12 cellular contexts compared by ENCODE assay signal in the genomic region with DNA sequence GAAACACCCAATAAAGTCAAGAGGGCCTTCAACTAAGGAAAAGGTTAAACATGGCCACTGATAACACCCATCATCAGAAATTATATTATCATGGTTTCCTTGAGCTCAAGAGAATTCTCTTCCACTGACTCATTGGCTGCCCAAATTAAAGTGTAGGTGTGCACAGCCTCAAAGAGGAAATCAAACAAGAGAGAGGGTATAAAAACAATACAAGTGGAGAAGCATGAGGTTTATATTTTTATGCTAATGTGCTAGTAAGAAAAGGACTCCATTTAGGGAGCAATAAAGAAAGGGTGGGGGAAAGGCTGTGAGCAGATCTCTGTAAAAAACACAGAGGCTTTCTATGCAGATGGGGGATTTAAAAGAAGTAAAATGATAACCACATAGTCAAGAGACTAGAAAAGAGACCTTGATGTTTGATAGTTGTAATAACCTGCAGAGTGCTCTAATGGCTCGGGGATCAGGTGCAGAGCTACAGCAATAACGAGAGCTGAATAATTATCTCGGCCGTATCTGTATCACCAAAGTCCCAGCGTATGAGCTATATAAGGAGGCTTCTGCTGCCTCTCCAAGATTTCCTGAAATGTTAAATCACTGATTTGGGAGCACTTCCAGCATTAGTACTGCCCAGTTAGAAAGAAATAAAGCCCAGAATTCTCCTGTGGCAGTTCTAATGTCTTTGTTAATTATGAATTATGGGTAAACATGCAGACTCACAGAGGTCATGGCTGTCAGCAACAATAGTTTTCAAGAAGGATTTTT.
DNase-seq lines count a peak whose midpoint lies in the region; ATAC-seq, FAIRE-seq and TF ChIP-seq lines count a peak whose summit lies in the region.
"Had no signal": no experiment of that assay in that cellular context is flagged by ENCODE, and none has a peak within 500 bp of the region (broad histone marks: within the 10 kb centered on the region; RNA-seq: fewer than 3 reads in every experiment).

No MANE protein-coding gene starts in this region.

- 6% methylated on average over 5 of the region's 5 CpGs for WGBS in K562 (ENCODE audit: insufficient coverage, low coverage, missing lambda C conversion rate)

- H3K9me3 ChIP-seq in K562 (replicated peaks; ENCODE audit: control insufficient read depth, insufficient read depth, low read depth, low read length) (no peaks in the 10 kb centered on the region), vagina (no peaks in the 10 kb centered on the region)

- H3K79me2 ChIP-seq in K562 (ENCODE audit: control insufficient read depth, insufficient read depth, low read length): no peaks in the 10 kb centered on the region

- H3K4me1 ChIP-seq in K562 (replicated peaks in 1 of 2; ENCODE audit: control insufficient read depth in 2 of 2, insufficient read depth in 2 of 2, low read length in 2 of 2) (no peaks in the 10 kb centered on the region), vagina (no peaks in the 10 kb centered on the region)

- peaks cover 10% of the 10 kb centered on the region for H3K36me3 Mint-ChIP-seq in IgD-negative memory B cell
- H3K36me3 Mint-ChIP-seq: activated naive CD8-positive, alpha-beta T cell had no signal

- H3K4me1 Mint-ChIP-seq in IgD-negative memory B cell: peaks cover 13 to 23% (median 13%) of the 10 kb centered on the region in 3 donors

- TF ChIP-seq CTCF in K562 (IDR thresholded peaks at IDR 0.05 in 2 of 3, conservative IDR thresholded peaks at IDR 0.05 in 1 of 3; ENCODE audit: insufficient read depth in 2 of 3, low read depth in 1 of 3, low read length in 3 of 3): no peak
- TF ChIP-seq CTCF in retinal pigment epithelial cell (conservative IDR thresholded peaks at IDR 0.05; ENCODE audit: low read depth, low read length): no peak
- TF ChIP-seq CTCF in vagina (IDR thresholded peaks at IDR 0.05): no peak

- TF ChIP-seq EP300 in K562 (IDR thresholded peaks at IDR 0.05; ENCODE audit: low read length): no peak

- H3K27me3 ChIP-seq in K562 (ENCODE audit: control insufficient read depth in 2 of 2, insufficient read depth in 2 of 2, low read length in 2 of 2): no peaks in the 10 kb centered on the region
- no peaks in the 10 kb centered on the region for H3K27me3 ChIP-seq in vagina

- ATAC-seq in K562: no peak
- ATAC-seq in HG02759 (IDR thresholded peaks at IDR 0.05; ENCODE audit: unreplicated experiment): no peak

- H3K4me3 ChIP-seq in K562 (no peak overlapping the region), retinal pigment epithelial cell (ENCODE audit: low read length) (peak overlapping the region; percentile 23), vagina (no peak overlapping the region)
- H3K4me3 ChIP-seq: coronary artery had no signal

- H3K4me3 Mint-ChIP-seq in IgD-negative memory B cell: peak overlapping the region; percentile 2 to 68 (median 32)
- H3K4me3 Mint-ChIP-seq: activated naive CD8-positive, alpha-beta T cell had no signal

- in situ Hi-C loops in K562 (cut with MboI): no loop called here

- no peak for FAIRE-seq in K562 (lab: Jason Lieb, UNC)
- FAIRE-seq: GM12891 had no signal

- no peaks in the 10 kb centered on the region for H4K20me1 ChIP-seq in K562 (replicated peaks; ENCODE audit: control insufficient read depth, insufficient read depth, low read length)

- TF ChIP-seq POLR2A in K562 (conservative IDR thresholded peaks at IDR 0.05) (no peak), vagina (IDR thresholded peaks at IDR 0.05) (no peak)

- no peak overlapping the region for H3K4me2 ChIP-seq in K562 (ENCODE audit: insufficient read depth, low read length)

- H3K36me3 ChIP-seq in K562 (ENCODE audit: control insufficient read depth, insufficient read depth, low read length): no peaks in the 10 kb centered on the region
- no peaks in the 10 kb centered on the region for H3K36me3 ChIP-seq in vagina

- POLR2A ChIA-PET in K562 (lab: Yijun Ruan, JAX): no interaction called here

- no peak for TF ChIP-seq RAD21 in K562 (CRISPR knock-in tag; conservative IDR thresholded peaks at IDR 0.05 in 1 of 2, IDR thresholded peaks at IDR 0.05 in 1 of 2)

- peaks cover 2 to 8% (median 3%) of the 10 kb centered on the region in 3 donors for H3K9me3 Mint-ChIP-seq in IgD-negative memory B cell

- no peaks in the 10 kb centered on the region for H3K27me3 Mint-ChIP-seq in IgD-negative memory B cell
- H3K27me3 Mint-ChIP-seq: activated naive CD8-positive, alpha-beta T cell had no signal

- no peaks in the 10 kb centered on the region for H3K9me1 ChIP-seq in K562 (ENCODE audit: control insufficient read depth, insufficient read depth, low read length)

- CTCF ChIA-PET in K562 (lab: Yijun Ruan, JAX; ENCODE audit: low intra/inter-chr PET ratio): no interaction called here

- H3K9ac ChIP-seq in K562 (ENCODE audit: insufficient read depth in 1 of 2, low read depth in 2 of 2, low read length in 2 of 2): no peak overlapping the region

- no TSS peak for BruUV-seq in K562 (replicated peaks; lab: Mats Ljungman, UMichigan)

- DNase-seq in NCI-H2171 (lab: John Stamatoyannopoulos, UW) (peak; percentile 68), K562 (ENCODE audit: extremely low read depth in 1 of 4, low spot score in 3 of 4) (no peak), retinal pigment epithelial cell (ENCODE audit: low read depth) (no peak), vagina (ENCODE audit: extremely low spot score in 2 of 2) (no peak)
- DNase-seq in activated CD8-positive, alpha-beta memory T cell treated with anti-CD3 and anti-CD28 coated beads, Interleukin-2, amount 50 U/mL, for 48 hours: no peak
- DNase-seq: Kasumi-1, kidney glomerular epithelial cell had no signal

- H3K27ac Mint-ChIP-seq in IgD-negative memory B cell: no peak overlapping the region
- H3K27ac Mint-ChIP-seq: activated naive CD8-positive, alpha-beta T cell had no signal

- 0 out of 2 replicates have a peak overlapping the region, but pooled peaks have one; percentile 39 for H2AFZ ChIP-seq in K562 (ENCODE audit: low read depth, low read length)

- intact Hi-C loops in K562 (cut with micrococcal nuclease) (no loop called here), vagina (cut with DNase I) (no loop called here)

- H3K27ac ChIP-seq in K562 (ENCODE audit: extremely low read depth, low read depth, low read length) (no peak overlapping the region), vagina (no peak overlapping the region)
- H3K27ac ChIP-seq: coronary artery had no signal

TF ChIP-seq in K562, 482 proteins besides CTCF, POLR2A, EP300 and RAD21:
- TF ChIP-seq TSC22D4 (tag; IDR thresholded peaks at IDR 0.05) (no peak), EP400 (IDR thresholded peaks at IDR 0.05) (no peak), ZBTB8A (IDR thresholded peaks at IDR 0.05; ENCODE audit: partially characterized antibody) (no peak), KAT8 (IDR thresholded peaks at IDR 0.05; ENCODE audit: low read depth) (no peak), TAF15 (IDR thresholded peaks at IDR 0.05; ENCODE audit: low read depth, low read length) (no peak), DDX20 (tag; IDR thresholded peaks at IDR 0.05; ENCODE audit: low read depth) (no peak), ZNF695 (CRISPR knock-in tag; IDR thresholded peaks at IDR 0.05) (no peak), ZFP30 (CRISPR knock-in tag; IDR thresholded peaks at IDR 0.05; ENCODE audit: borderline replicate concordance) (no peak), EZH2 (IDR thresholded peaks at IDR 0.05; ENCODE audit: borderline replicate concordance, low read depth, low read length) (no peak)
